ENCODE assay signal across 1 cellular context in genomic region chr20:32505723-32506473, GRCh38.
TF ChIP-seq lines count a peak whose summit lies in the region.

No MANE protein-coding gene starts in this region.

TF ChIP-seq in liver, 16 proteins besides CTCF, POLR2A, EP300 and RAD21 (continued from another document):
- TF ChIP-seq FOXA2 (IDR thresholded peaks at IDR 0.05) (no peak), REST (IDR thresholded peaks at IDR 0.05) (peak; percentile 72), FOXA1 (IDR thresholded peaks at IDR 0.05) (no peak), HNF4G (IDR thresholded peaks at IDR 0.05) (peak; percentile 48), JUND (IDR thresholded peaks at IDR 0.05) (peak; percentile 36 to 71), ZBTB33 (IDR thresholded peaks at IDR 0.05) (no peak), RXRA (IDR thresholded peaks at IDR 0.05) (peak; percentile 84 to 91)
